13 cellular contexts compared by ENCODE assay signal in genomic region chr6:24273471-24273870, GRCh38.
DNase-seq lines count a peak whose midpoint lies in the region; ATAC-seq and TF ChIP-seq lines count a peak whose summit lies in the region.
"Had no signal": no experiment of that assay in that cellular context is flagged by ENCODE, and none has a peak within 500 bp of the region (broad histone marks: within the 10 kb centered on the region; RNA-seq: fewer than 3 reads in every experiment).

No MANE protein-coding gene starts in this region.

- TF ChIP-seq CTCF in adrenal gland (IDR thresholded peaks at IDR 0.05) = no peak

- H3K79me2 ChIP-seq in Karpas-422 (ENCODE audit: low read length) = no peaks in the 10 kb centered on the region

- no peak for TF ChIP-seq POLR2A in adrenal gland (IDR thresholded peaks at IDR 0.05)

- H4K20me1 ChIP-seq in Karpas-422 (ENCODE audit: insufficient read depth, low read depth, low read length) = 0 out of 2 replicates have a peak, but pooled peaks cover 3% of the 10 kb centered on the region

- no peak for ATAC-seq in HG03571 (IDR thresholded peaks at IDR 0.05; ENCODE audit: unreplicated experiment)

- DNase-seq in Caki2 (ENCODE audit: low read depth) (peak; percentile 10), Karpas-422 (peak; percentile 51), SK-MEL-5 (ENCODE audit: low read depth, low spot score) (peak; percentile 26), kidney glomerular epithelial cell (lab: John Stamatoyannopoulos, UW) (peak; percentile 51), inferior parietal cortex (ENCODE audit: extremely low spot score) (no peak), 8988T (no peak), adrenal gland (no peak)
- DNase-seq: activated CD8-positive, alpha-beta memory T cell treated with anti-CD3 and anti-CD28 coated beads for 24 hours; activated naive CD4-positive, alpha-beta T cell treated with anti-CD3 and anti-CD28 coated beads, Interleukin-2, amount 10 ng/mL, durations not matched to agents 7 days and 5 days; cerebellar nuclear complex; GOT3; Right ventricle myocardium superior had no signal

- 29 to 52% (median 40%) methylated on average over 4 of the region's 4 CpGs for WGBS in adrenal gland, 4 donors

- no peaks in the 10 kb centered on the region for H3K9me2 ChIP-seq in Karpas-422 (replicated peaks; ENCODE audit: insufficient read depth, low read length)

- no peaks in the 10 kb centered on the region for H3K36me3 ChIP-seq in Karpas-422 (ENCODE audit: insufficient read depth, low read length)
- H3K36me3 ChIP-seq in adrenal gland (replicated peaks in 1 of 2) = no peaks in the 10 kb centered on the region

- no peak overlapping the region for H3K4me3 ChIP-seq in Karpas-422 (ENCODE audit: low read length)
- H3K4me3 ChIP-seq in adrenal gland = no peak overlapping the region

- no peak overlapping the region for H3K4me2 ChIP-seq in Karpas-422 (ENCODE audit: low read depth, low read length, poor library complexity, severe bottlenecking)

- no peak overlapping the region for H3K9ac ChIP-seq in Karpas-422 (ENCODE audit: low read length)

- intact Hi-C loops in adrenal gland (cut with DNase I) = no loop called here

- no peaks in the 10 kb centered on the region for H3K27me3 ChIP-seq in Karpas-422 (ENCODE audit: low read length)
- H3K27me3 ChIP-seq in adrenal gland = no peaks in the 10 kb centered on the region

- no peak overlapping the region for H3K27ac ChIP-seq in Karpas-422 (ENCODE audit: low read length)
- H3K27ac ChIP-seq in adrenal gland = no peak overlapping the region

- no peak overlapping the region for H2AFZ ChIP-seq in Karpas-422 (ENCODE audit: low read length)

- in situ Hi-C loops in Caki2 (cut with HindIII; ENCODE audit: low pct_unique_long_range_greater_than_20kb, low sequenced_read_pairs) (no loop called here), SK-MEL-5 (cut with HindIII; ENCODE audit: low pct_unique_long_range_greater_than_20kb, low sequenced_read_pairs) (no loop called here)

- H3K9me3 ChIP-seq in Karpas-422 (ENCODE audit: low read length) (no peaks in the 10 kb centered on the region), adrenal gland (replicated peaks in 1 of 3) (no peaks in the 10 kb centered on the region)

- peaks cover 14% of the 10 kb centered on the region for H3K4me1 ChIP-seq in Karpas-422 (ENCODE audit: low read length)
- H3K4me1 ChIP-seq in adrenal gland (replicated peaks in 1 of 2) = no peaks in the 10 kb centered on the region

Comparison
In these comparisons a context has a peak if more than half of its experiments do, and no peak if none do; other contexts are left out.
1. DNase-seq: peak in Caki2 (single experiment), Karpas-422 (single experiment), SK-MEL-5 (single experiment) and kidney glomerular epithelial cell (single experiment); none in inferior parietal cortex (single experiment), 8988T (single experiment) and adrenal gland (0 of 7).